Comparison of ENCODE assay signal across 1 cellular context in the genomic region with DNA sequence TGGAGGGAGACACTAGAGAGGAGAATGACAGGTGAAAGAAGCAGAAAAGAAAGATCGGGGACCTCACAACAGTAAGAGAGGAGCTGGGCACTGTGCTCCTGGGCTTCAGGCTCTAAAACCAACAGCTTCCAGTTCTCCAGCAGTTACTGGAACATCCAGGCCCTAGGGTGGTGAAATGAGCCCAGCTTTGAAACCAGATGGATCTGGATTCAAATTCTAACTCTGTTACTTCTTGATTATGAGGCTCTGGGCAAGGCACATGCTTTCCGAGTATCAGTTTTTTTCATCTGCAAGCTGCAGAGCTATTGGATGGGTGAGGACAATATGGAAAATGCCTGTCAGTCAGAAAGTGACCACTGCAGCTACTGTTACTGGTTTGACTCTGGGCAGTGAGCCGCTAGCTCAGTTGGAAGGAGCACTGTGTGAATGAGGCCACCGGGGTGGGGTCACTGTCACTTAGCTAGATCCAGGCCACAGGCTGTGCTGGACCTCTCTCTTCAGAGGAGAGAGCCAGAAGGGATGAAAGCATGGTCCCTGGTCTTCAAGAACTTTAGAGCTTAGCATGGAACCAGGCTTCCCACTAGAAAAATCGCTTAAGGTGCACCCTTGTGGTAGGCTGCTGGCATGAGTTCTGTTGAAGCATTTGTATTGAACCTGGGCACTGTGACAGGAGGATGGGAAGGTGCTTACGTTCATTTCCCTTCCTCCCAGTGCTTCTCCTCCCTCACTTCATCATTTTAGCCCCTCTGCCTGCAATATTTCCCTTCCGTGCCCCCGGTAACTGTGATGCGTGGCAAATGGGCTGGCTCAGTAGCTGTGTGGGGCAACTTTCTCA.
TF ChIP-seq lines count a peak whose summit lies in the region.

No MANE protein-coding gene starts in this region.

TF ChIP-seq in H1, 55 proteins besides CTCF, POLR2A, EP300 and RAD21 (continued from another document):
- TF ChIP-seq, protein P1, sequence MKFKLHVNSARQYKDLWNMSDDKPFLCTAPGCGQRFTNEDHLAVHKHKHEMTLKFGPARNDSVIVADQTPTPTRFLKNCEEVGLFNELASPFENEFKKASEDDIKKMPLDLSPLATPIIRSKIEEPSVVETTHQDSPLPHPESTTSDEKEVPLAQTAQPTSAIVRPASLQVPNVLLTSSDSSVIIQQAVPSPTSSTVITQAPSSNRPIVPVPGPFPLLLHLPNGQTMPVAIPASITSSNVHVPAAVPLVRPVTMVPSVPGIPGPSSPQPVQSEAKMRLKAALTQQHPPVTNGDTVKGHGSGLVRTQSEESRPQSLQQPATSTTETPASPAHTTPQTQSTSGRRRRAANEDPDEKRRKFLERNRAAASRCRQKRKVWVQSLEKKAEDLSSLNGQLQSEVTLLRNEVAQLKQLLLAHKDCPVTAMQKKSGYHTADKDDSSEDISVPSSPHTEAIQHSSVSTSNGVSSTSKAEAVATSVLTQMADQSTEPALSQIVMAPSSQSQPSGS (IDR thresholded peaks at IDR 0.05; ENCODE audit: low read length), result 0 out of 2 replicates have a peak, but pooled peaks have one; percentile 1
